ENCODE assay signal across 1 cellular context in the genomic region with DNA sequence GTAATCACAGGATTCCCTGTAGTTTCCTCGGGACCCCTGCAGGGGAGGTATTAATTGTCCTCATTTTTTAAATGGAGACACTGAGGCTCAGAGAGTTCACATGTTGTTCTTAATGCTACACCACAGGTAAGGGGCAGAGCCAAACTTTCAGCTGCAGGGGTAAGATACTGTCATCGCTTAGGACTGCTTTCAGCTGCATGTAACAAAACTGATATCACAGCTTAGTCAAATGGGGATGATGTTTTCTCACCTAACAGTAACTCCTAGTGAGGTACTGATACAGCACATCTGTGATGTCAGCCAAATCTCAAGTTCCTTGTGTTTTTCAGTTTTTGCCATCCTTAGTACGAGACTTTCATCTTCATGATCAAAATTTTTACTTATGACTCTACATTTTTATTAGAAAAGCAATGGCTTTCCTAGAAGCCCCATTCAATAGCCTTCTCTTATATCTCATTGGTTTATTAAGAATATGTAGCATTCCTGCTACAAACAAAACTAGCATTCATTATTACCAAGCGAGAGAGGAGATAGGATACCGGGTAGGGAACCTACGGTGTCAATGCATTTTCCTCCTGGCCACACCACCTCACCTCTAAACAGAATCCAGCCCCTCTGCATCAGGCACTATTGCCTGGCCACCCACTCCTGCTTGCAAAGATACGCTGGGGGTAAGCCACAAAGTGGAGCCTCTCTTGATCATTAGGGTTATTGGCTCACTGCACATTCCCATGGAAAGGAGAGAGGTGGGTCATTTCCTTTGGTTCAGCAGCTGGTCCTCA.
TF ChIP-seq lines count a peak whose summit lies in the region.

No MANE protein-coding gene starts in this region.

TF ChIP-seq in IMR-90, 13 proteins besides CTCF, POLR2A, EP300 and RAD21:
- no peak for TF ChIP-seq BHLHE40 (IDR thresholded peaks at IDR 0.05; ENCODE audit: low read depth, low read length)
